Comparison of ENCODE assay signal across 12 cellular contexts in genomic region chr18:36441426-36441870, GRCh38.
A peak's percentile ranks its signal among the peaks of the same experiment; 100 is the strongest.
DNase-seq lines count a peak whose midpoint lies in the region; ATAC-seq and TF ChIP-seq lines count a peak whose summit lies in the region.
"Had no signal": no experiment of that assay in that cellular context is flagged by ENCODE, and none has a peak within 500 bp of the region (broad histone marks: within the 10 kb centered on the region; RNA-seq: fewer than 3 reads in every experiment).

No MANE protein-coding gene starts in this region.

- peaks cover 37 to 65% of the 10 kb centered on the region in 2 donors for H3K4me1 ChIP-seq in thoracic aorta (ENCODE audit: control insufficient read depth in 1 of 2, low read depth in 2 of 2)

- peak; percentile 26 for ATAC-seq in thoracic aorta (ENCODE audit: insufficient number of reproducible peaks, low FRiP score, low read depth)
- no peak for ATAC-seq in HG03520 (IDR thresholded peaks at IDR 0.05; ENCODE audit: unreplicated experiment)
- no peak for ATAC-seq in esophagus mucosa
- no peak for ATAC-seq in HG03095 (IDR thresholded peaks at IDR 0.05; ENCODE audit: unreplicated experiment)
- ATAC-seq: activated CD8-positive, alpha-beta memory T cell treated with anti-CD3 and anti-CD28 coated beads, Interleukin-2, amount 10 ng/mL, durations not matched to agents 7 days and 5 days had no signal

- H3K36me3 ChIP-seq in thoracic aorta = no peaks in the 10 kb centered on the region

- H3K4me3 ChIP-seq in coronary artery (peak overlapping the region; percentile 1), thoracic aorta (peak overlapping the region; percentile 56)

- no peaks in the 10 kb centered on the region for H3K9me3 ChIP-seq in thoracic aorta

- DNase-seq in NCI-H2227 treated with DMSO at 0.1 percent for 48 hours (lab: John Stamatoyannopoulos, UW) (peak; percentile 81), coronary artery (ENCODE audit: low spot score) (no peak), mesothelial cell of epicardium (ENCODE audit: low spot score in 2 of 2, unreplicated experiment in 2 of 2) (no peak), thoracic aorta (ENCODE audit: low spot score) (no peak), NCI-H187 treated with DMSO at 0.1 percent for 48 hours (lab: John Stamatoyannopoulos, UW) (no peak)
- DNase-seq: activated CD8-positive, alpha-beta memory T cell treated with anti-CD3 and anti-CD28 coated beads, Interleukin-2, amount 10 ng/mL, durations not matched to agents 7 days and 5 days; H7; KBM-7; RPMI8226 had no signal

- H3K9me3 Mint-ChIP-seq in mesothelial cell of epicardium = peaks cover 15% of the 10 kb centered on the region

- H3K4me1 Mint-ChIP-seq in mesothelial cell of epicardium = peaks cover 59% of the 10 kb centered on the region
- H3K4me1 Mint-ChIP-seq: activated CD8-positive, alpha-beta memory T cell treated with anti-CD3 and anti-CD28 coated beads, Interleukin-2, amount 10 ng/mL, durations not matched to agents 7 days and 5 days had no signal

- H3K36me3 Mint-ChIP-seq in mesothelial cell of epicardium = peaks cover 3% of the 10 kb centered on the region
- H3K36me3 Mint-ChIP-seq: activated CD8-positive, alpha-beta memory T cell treated with anti-CD3 and anti-CD28 coated beads, Interleukin-2, amount 10 ng/mL, durations not matched to agents 7 days and 5 days had no signal

- H3K27me3 Mint-ChIP-seq in mesothelial cell of epicardium (ENCODE audit: low read depth) = no peaks in the 10 kb centered on the region

- H3K4me3 Mint-ChIP-seq in mesothelial cell of epicardium = no peak overlapping the region
- H3K4me3 Mint-ChIP-seq: activated CD8-positive, alpha-beta memory T cell treated with anti-CD3 and anti-CD28 coated beads, Interleukin-2, amount 10 ng/mL, durations not matched to agents 7 days and 5 days had no signal

- H3K27me3 ChIP-seq in thoracic aorta (replicated peaks; ENCODE audit: insufficient read depth) = no peaks in the 10 kb centered on the region

- H3K27ac ChIP-seq in coronary artery (peak overlapping the region; percentile 29 to 83), thoracic aorta (peak overlapping the region; percentile 89 to 92)

- no peak for TF ChIP-seq CTCF in coronary artery (IDR thresholded peaks at IDR 0.05)
- TF ChIP-seq CTCF in mesothelial cell of epicardium (IDR thresholded peaks at IDR 0.05; ENCODE audit: unreplicated experiment) = no peak
- TF ChIP-seq CTCF in thoracic aorta (IDR thresholded peaks at IDR 0.05) = no peak

- peak overlapping the region; percentile 75 for H3K27ac Mint-ChIP-seq in mesothelial cell of epicardium
- H3K27ac Mint-ChIP-seq: activated CD8-positive, alpha-beta memory T cell treated with anti-CD3 and anti-CD28 coated beads, Interleukin-2, amount 10 ng/mL, durations not matched to agents 7 days and 5 days had no signal
